ENCODE assay signal across 22 cellular contexts in genomic region chr10:103439776-103440175, GRCh38. TPM values are rescaled to one million over a fixed set of nuclear protein-coding genes. Genes with fewer than 3 reads are reported as not detected.
"Had no signal": no experiment of that assay in that cellular context is flagged by ENCODE, and none has a peak within 500 bp of the region (broad histone marks: within the 10 kb centered on the region; RNA-seq: fewer than 3 reads in every experiment).

No MANE protein-coding gene starts in this region.

- H3K4me1 ChIP-seq: foreskin keratinocyte, upper lobe of left lung had no signal

- H3K4me3 Mint-ChIP-seq: activated naive CD8-positive, alpha-beta T cell; activated T-cell treated with anti-CD3 and anti-CD28 coated beads, Interleukin-2, amount 50 U/mL, for 72 hours; brain; mesothelial cell of epicardium; nephron had no signal

- ATAC-seq: activated T-cell treated with anti-CD3 and anti-CD28 coated beads, Interleukin-2, amount 50 U/mL, for 72 hours; foreskin keratinocyte had no signal

- H3K27ac Mint-ChIP-seq: brain, mesothelial cell of epicardium had no signal

- DNase-seq: activated CD4-positive, CD25-positive, alpha-beta regulatory T cell treated with anti-CD3 and anti-CD28 coated beads, Interleukin-2, amount 50 U/mL, for 72 hours; activated CD8-positive, alpha-beta memory T cell treated with anti-CD3 and anti-CD28 coated beads for 24 hours; activated gamma-delta T cell; activated T-cell treated with anti-CD3 and anti-CD28 coated beads, Interleukin-2, amount 50 U/mL, for 72 hours; caudate nucleus; foreskin keratinocyte; glutamatergic neuron; hypothalamus; islet precursor cell; T1000 had no signal

- H3K27me3 ChIP-seq: foreskin keratinocyte, upper lobe of left lung had no signal

- H3K9me3 Mint-ChIP-seq: activated T-cell treated with anti-CD3 and anti-CD28 coated beads, Interleukin-2, amount 50 U/mL, for 72 hours; brain; mesothelial cell of epicardium; nephron had no signal

- H3K4me3 ChIP-seq: lung, skin epidermis, thoracic aorta, upper lobe of left lung had no signal

- H3K4me1 Mint-ChIP-seq: brain, mesothelial cell of epicardium, nephron had no signal

- H3K27ac ChIP-seq: foreskin keratinocyte, skin epidermis, thoracic aorta, upper lobe of left lung had no signal

- H3K27me3 Mint-ChIP-seq: activated naive CD8-positive, alpha-beta T cell had no signal

RNA-seq across cellular contexts. Expression of gene CALHM1, which starts 18.9 kb away (rescaled TPM):
- total RNA-seq: activated T-cell treated with anti-CD3 and anti-CD28 coated beads, Interleukin-2, amount 50 U/mL, for 72 hours; epithelial cell of proximal tubule; fibroblast of lung; foreskin keratinocyte; lung; mesothelial cell of epicardium; omental fat pad; posterior vena cava; thoracic aorta; upper lobe of left lung had no signal
- polyA plus RNA-seq: fibroblast of lung, foreskin keratinocyte, lung had no signal

RNA-seq across cellular contexts. Expression of gene CALHM3, which starts 39.3 kb away (rescaled TPM):
- total RNA-seq: activated T-cell treated with anti-CD3 and anti-CD28 coated beads, Interleukin-2, amount 50 U/mL, for 72 hours; epithelial cell of proximal tubule; fibroblast of lung; foreskin keratinocyte; mesothelial cell of epicardium; omental fat pad; posterior vena cava; thoracic aorta had no signal
- polyA plus RNA-seq: fibroblast of lung, foreskin keratinocyte had no signal
